Comparison of ENCODE assay signal across 1 cellular context in genomic region chr5:168681556-168682183, GRCh38.
TF ChIP-seq lines count a peak whose summit lies in the region.

No MANE protein-coding gene starts in this region.

TF ChIP-seq in H1, 55 proteins besides CTCF, POLR2A, EP300 and RAD21:
- no peak for TF ChIP-seq BRCA1 (IDR thresholded peaks at IDR 0.05; ENCODE audit: low read depth, low read length)
- no peak for TF ChIP-seq HDAC6 (IDR thresholded peaks at IDR 0.05; ENCODE audit: low read depth, low read length)
- no peak for TF ChIP-seq ZNF274 (IDR thresholded peaks at IDR 0.05; ENCODE audit: borderline replicate concordance, extremely low read depth, low read length)
- no peak for TF ChIP-seq SAP30 (IDR thresholded peaks at IDR 0.05; ENCODE audit: insufficient read depth, insufficient replicate concordance, low read length)
- no peak for TF ChIP-seq TCF12 (IDR thresholded peaks at IDR 0.05; ENCODE audit: low read depth, low read length)
- no peak for TF ChIP-seq KDM1A (IDR thresholded peaks at IDR 0.05; ENCODE audit: borderline replicate concordance, low read length)
- no peak for TF ChIP-seq EGR1 (IDR thresholded peaks at IDR 0.05; ENCODE audit: borderline replicate concordance, low read depth, low read length)
- no peak for TF ChIP-seq KDM4A (IDR thresholded peaks at IDR 0.05; ENCODE audit: low read depth, low read length, severe bottlenecking)
- no peak for TF ChIP-seq ASH2L (IDR thresholded peaks at IDR 0.05; ENCODE audit: low read length)
- TF ChIP-seq, protein P1, sequence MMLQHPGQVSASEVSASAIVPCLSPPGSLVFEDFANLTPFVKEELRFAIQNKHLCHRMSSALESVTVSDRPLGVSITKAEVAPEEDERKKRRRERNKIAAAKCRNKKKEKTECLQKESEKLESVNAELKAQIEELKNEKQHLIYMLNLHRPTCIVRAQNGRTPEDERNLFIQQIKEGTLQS (IDR thresholded peaks at IDR 0.05; ENCODE audit: insufficient read depth, low read depth, low read length) = no peak
- TF ChIP-seq POLR2AphosphoS5 (IDR thresholded peaks at IDR 0.05; ENCODE audit: low read depth, low read length) = no peak
- TF ChIP-seq CEBPB (IDR thresholded peaks at IDR 0.05; ENCODE audit: low read depth, low read length) = no peak
